Comparison of ENCODE assay signal across 10 cellular contexts in genomic region chr4:122542411-122543236, GRCh38.
DNase-seq lines count a peak whose midpoint lies in the region; ATAC-seq and TF ChIP-seq lines count a peak whose summit lies in the region.
"Had no signal": no experiment of that assay in that cellular context is flagged by ENCODE, and none has a peak within 500 bp of the region (broad histone marks: within the 10 kb centered on the region; RNA-seq: fewer than 3 reads in every experiment).

No MANE protein-coding gene starts in this region.

- no peaks in the 10 kb centered on the region for H3K9me3 ChIP-seq in thyroid gland

- no peaks in the 10 kb centered on the region for H3K27me3 ChIP-seq in thyroid gland

- TF ChIP-seq POLR2A in thyroid gland (IDR thresholded peaks at IDR 0.05): no peak

- WGBS in thyroid gland, 2 donors: 40 to 43% methylated on average over 3 of the region's 3 CpGs

- H3K4me1 ChIP-seq in thyroid gland: no peaks in the 10 kb centered on the region

- no peak overlapping the region for H3K27ac ChIP-seq in thyroid gland

- H3K36me3 ChIP-seq in thyroid gland: no peaks in the 10 kb centered on the region

- peak; percentile 61 to 70 for DNase-seq in foreskin fibroblast
- DNase-seq in thyroid gland: no peak
- DNase-seq in DMS153 (lab: John Stamatoyannopoulos, UW): no peak
- DNase-seq in NCI-H2227 treated with DMSO at 0.1 percent for 48 hours (lab: John Stamatoyannopoulos, UW): no peak
- no peak for DNase-seq in left ventricle myocardium superior
- DNase-seq: activated CD8-positive, alpha-beta memory T cell treated with anti-CD3 and anti-CD28 coated beads, Interleukin-2, amount 50 U/mL, for 4 hours; naive B cell had no signal

- peak; percentile 92 for ATAC-seq in GM18502 (IDR thresholded peaks at IDR 0.05; ENCODE audit: poor library complexity, unreplicated experiment)
- ATAC-seq in GM21529 (IDR thresholded peaks at IDR 0.05; ENCODE audit: unreplicated experiment): peak; percentile 92
- peak; percentile 98 for ATAC-seq in HG03575 (IDR thresholded peaks at IDR 0.05; ENCODE audit: extremely low read depth, insufficient number of reproducible peaks, low FRiP score, unreplicated experiment)
- no peak for ATAC-seq in left ventricle myocardium superior

- intact Hi-C loops in thyroid gland (cut with DNase I): no loop called here
- intact Hi-C loops in left ventricle myocardium superior (cut with micrococcal nuclease): no loop called here

- H3K4me3 ChIP-seq in foreskin fibroblast (ENCODE audit: low read depth in 1 of 2, low read length in 2 of 2) (no peak overlapping the region), thyroid gland (replicated peaks in 1 of 3) (no peak overlapping the region)

- no peak for TF ChIP-seq CTCF in foreskin fibroblast (IDR thresholded peaks at IDR 0.05; ENCODE audit: low read depth, low read length)
- no peak for TF ChIP-seq CTCF in thyroid gland (IDR thresholded peaks at IDR 0.05)

Comparison
In these comparisons a context has a peak if more than half of its experiments do, and no peak if none do; other contexts are left out.
1. DNase-seq: peak in foreskin fibroblast (2 of 2); none in thyroid gland (0 of 2), DMS153 (single experiment), NCI-H2227 treated with DMSO at 0.1 percent for 48 hours (single experiment) and left ventricle myocardium superior (single experiment).